In genomic region chr12:94404854-94405253, GRCh38 we compare ENCODE assay signal across 18 cellular contexts.
DNase-seq lines count a peak whose midpoint lies in the region; ATAC-seq and TF ChIP-seq lines count a peak whose summit lies in the region.
"Had no signal": no experiment of that assay in that cellular context is flagged by ENCODE, and none has a peak within 500 bp of the region (broad histone marks: within the 10 kb centered on the region; RNA-seq: fewer than 3 reads in every experiment).

No MANE protein-coding gene starts in this region.

- no peaks in the 10 kb centered on the region for H3K36me3 ChIP-seq in endocrine pancreas (ENCODE audit: control insufficient read depth, insufficient read depth, low read length)

- no peak overlapping the region for H3K4me3 Mint-ChIP-seq in nephron
- H3K4me3 Mint-ChIP-seq: activated CD4-positive, alpha-beta T cell treated with anti-CD3 and anti-CD28 coated beads for 36 hours; activated naive CD4-positive, alpha-beta T cell treated with anti-CD3 and anti-CD28 coated beads, Interleukin-2, amount 10 ng/mL, durations not matched to agents 7 days and 5 days had no signal

- H3K27me3 ChIP-seq in endocrine pancreas (ENCODE audit: control insufficient read depth, insufficient read depth, low read length) = no peaks in the 10 kb centered on the region
- H3K27me3 ChIP-seq: esophagus squamous epithelium, testis had no signal

- H3K27me3 Mint-ChIP-seq in nephron (ENCODE audit: low read depth) = no peaks in the 10 kb centered on the region
- H3K27me3 Mint-ChIP-seq: activated CD4-positive, alpha-beta T cell treated with anti-CD3 and anti-CD28 coated beads for 36 hours; activated naive CD4-positive, alpha-beta T cell treated with anti-CD3 and anti-CD28 coated beads, Interleukin-2, amount 10 ng/mL, durations not matched to agents 7 days and 5 days had no signal

- H3K4me1 ChIP-seq in endocrine pancreas (ENCODE audit: control insufficient read depth, insufficient read depth, low read length) = no peaks in the 10 kb centered on the region
- H3K4me1 ChIP-seq: esophagus squamous epithelium, testis had no signal

- ATAC-seq in activated CD4-positive, CD25-positive, alpha-beta regulatory T cell treated with anti-CD3 and anti-CD28 coated beads, Interleukin-2, amount 50 U/mL, for 24 hours = no peak

- no peak overlapping the region for H3K9ac ChIP-seq in endocrine pancreas (ENCODE audit: control insufficient read depth, insufficient read depth, low read length)

- H3K9me3 ChIP-seq in endocrine pancreas (ENCODE audit: control insufficient read depth, low read length) = no peaks in the 10 kb centered on the region
- H3K9me3 ChIP-seq: esophagus squamous epithelium, testis had no signal

- H3K4me3 ChIP-seq in GM12865 (ENCODE audit: low read depth, low read length) = 0 out of 2 replicates have a peak overlapping the region, but pooled peaks have one; percentile 54
- peak overlapping the region; percentile 29 for H3K4me3 ChIP-seq in endocrine pancreas (ENCODE audit: control insufficient read depth, insufficient read depth, low read length)

- H3K27ac Mint-ChIP-seq in nephron = peak overlapping the region in 2 of 3 experiments; percentile 9 to 77

- TF ChIP-seq CTCF in GM12865 (IDR thresholded peaks at IDR 0.05; ENCODE audit: insufficient read depth, low read depth, low read length, missing control alignments) (no peak), nephron (IDR thresholded peaks at IDR 0.05; ENCODE audit: unreplicated experiment in 3 of 3) (no peak)

- peaks cover 41% of the 10 kb centered on the region for H3K36me3 Mint-ChIP-seq in nephron (ENCODE audit: low read depth)

- peaks cover 10% of the 10 kb centered on the region for H3K4me1 Mint-ChIP-seq in nephron

- DNase-seq in GM12865 (ENCODE audit: low read depth) = no peak
- peak; percentile 19 for DNase-seq in NCI-H524 treated with DMSO at 0.1 percent for 48 hours (lab: John Stamatoyannopoulos, UW)
- DNase-seq in GF-D8 (lab: John Stamatoyannopoulos, UW) = no peak
- no peak for DNase-seq in NCI-H187 (lab: John Stamatoyannopoulos, UW)
- DNase-seq in GDM1 (lab: John Stamatoyannopoulos, UW) = no peak
- DNase-seq: activated CD4-positive, alpha-beta T cell treated with anti-CD3 and anti-CD28 coated beads for 36 hours; activated CD8-positive, alpha-beta memory T cell treated with anti-CD3 and anti-CD28 coated beads, Interleukin-2, amount 50 U/mL, for 48 hours; activated naive CD4-positive, alpha-beta T cell treated with anti-CD3 and anti-CD28 coated beads, Interleukin-2, amount 10 ng/mL, durations not matched to agents 7 days and 5 days; COR-L47; EL; esophagus squamous epithelium; NCI-H1694; OCI-M1; SIG-M5; testis had no signal

- H3K9me3 Mint-ChIP-seq in nephron = peaks cover 6% of the 10 kb centered on the region
